1 cellular context compared by ENCODE assay signal in the genomic region with DNA sequence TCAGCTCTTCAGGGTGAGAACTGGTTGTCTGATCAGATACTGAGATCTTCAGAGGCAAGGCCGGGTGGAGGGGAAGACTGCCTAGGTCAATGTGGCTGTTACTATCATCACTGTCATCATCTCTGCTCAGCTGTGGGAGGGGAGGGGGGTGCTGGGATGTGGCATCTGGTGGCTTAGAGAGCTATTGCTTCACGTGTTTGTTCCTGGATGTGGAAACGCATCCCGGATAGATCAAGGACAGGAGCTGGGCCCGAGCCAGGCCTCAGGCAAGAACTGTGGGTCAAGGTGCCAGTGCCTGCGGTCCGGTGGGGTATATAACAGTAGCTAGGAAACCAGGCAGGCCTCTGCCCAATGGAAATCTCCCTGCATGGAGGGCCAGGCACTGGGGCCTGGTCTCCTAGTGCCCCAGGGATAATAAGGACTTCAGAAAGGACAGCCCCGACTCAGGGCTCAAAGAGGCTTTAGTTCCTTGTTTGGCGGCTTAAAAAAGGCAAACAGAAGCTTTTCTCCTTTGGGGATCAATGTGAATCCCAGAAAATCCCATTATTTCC.
A peak's percentile ranks its signal among the peaks of the same experiment; 100 is the strongest.
TF ChIP-seq lines count a peak whose summit lies in the region.

No MANE protein-coding gene starts in this region.

TF ChIP-seq in HepG2, 621 proteins besides CTCF, POLR2A, EP300 and RAD21 (continues in another document):
- TF ChIP-seq, protein P1, sequence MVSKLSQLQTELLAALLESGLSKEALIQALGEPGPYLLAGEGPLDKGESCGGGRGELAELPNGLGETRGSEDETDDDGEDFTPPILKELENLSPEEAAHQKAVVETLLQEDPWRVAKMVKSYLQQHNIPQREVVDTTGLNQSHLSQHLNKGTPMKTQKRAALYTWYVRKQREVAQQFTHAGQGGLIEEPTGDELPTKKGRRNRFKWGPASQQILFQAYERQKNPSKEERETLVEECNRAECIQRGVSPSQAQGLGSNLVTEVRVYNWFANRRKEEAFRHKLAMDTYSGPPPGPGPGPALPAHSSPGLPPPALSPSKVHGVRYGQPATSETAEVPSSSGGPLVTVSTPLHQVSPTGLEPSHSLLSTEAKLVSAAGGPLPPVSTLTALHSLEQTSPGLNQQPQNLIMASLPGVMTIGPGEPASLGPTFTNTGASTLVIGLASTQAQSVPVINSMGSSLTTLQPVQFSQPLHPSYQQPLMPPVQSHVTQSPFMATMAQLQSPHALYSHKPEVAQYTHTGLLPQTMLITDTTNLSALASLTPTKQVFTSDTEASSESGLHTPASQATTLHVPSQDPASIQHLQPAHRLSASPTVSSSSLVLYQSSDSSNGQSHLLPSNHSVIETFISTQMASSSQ (IDR thresholded peaks at IDR 0.05; ENCODE audit: low read depth): 0 out of 2 replicates have a peak, but pooled peaks have one; percentile 28
- TF ChIP-seq, protein P1 (CRISPR knock-in tag; IDR thresholded peaks at IDR 0.05; ENCODE audit: borderline replicate concordance): peak; percentile 81
- peak; percentile 37; the same call in 1 of the 2 replicates for TF ChIP-seq YEATS4 (CRISPR knock-in tag; IDR thresholded peaks at IDR 0.05; ENCODE audit: borderline replicate concordance)
- TF ChIP-seq ZNF383 (CRISPR knock-in tag; IDR thresholded peaks at IDR 0.05; ENCODE audit: borderline replicate concordance): no peak
- TF ChIP-seq NAIF1 (CRISPR knock-in tag; IDR thresholded peaks at IDR 0.05; ENCODE audit: borderline replicate concordance): no peak
- no peak for TF ChIP-seq TIGD3 (CRISPR knock-in tag; IDR thresholded peaks at IDR 0.05; ENCODE audit: borderline replicate concordance)
- no peak; the same call in 2 of the 3 replicates for TF ChIP-seq MXI1 (IDR thresholded peaks at IDR 0.05; ENCODE audit: borderline replicate concordance, low read depth, low read length)
- peak; percentile 51; the same call in 1 of the 2 replicates for TF ChIP-seq FOXK1 (CRISPR knock-in tag; IDR thresholded peaks at IDR 0.05; ENCODE audit: borderline replicate concordance, low read depth)
- peak; percentile 70; the same call in 1 of the 2 replicates for TF ChIP-seq ZNF614 (CRISPR knock-in tag; IDR thresholded peaks at IDR 0.05; ENCODE audit: borderline replicate concordance)
- no peak for TF ChIP-seq ZNF660 (CRISPR knock-in tag; IDR thresholded peaks at IDR 0.05; ENCODE audit: borderline replicate concordance, low read depth)
- no peak for TF ChIP-seq RARG (CRISPR knock-in tag; IDR thresholded peaks at IDR 0.05; ENCODE audit: low read depth)
- peak; percentile 43; the same call in 1 of the 2 replicates for TF ChIP-seq MIER2 (CRISPR knock-in tag; IDR thresholded peaks at IDR 0.05)
- TF ChIP-seq SIN3A (IDR thresholded peaks at IDR 0.05; ENCODE audit: borderline replicate concordance, low read depth, low read length): no peak
- TF ChIP-seq MIER3 (CRISPR knock-in tag; IDR thresholded peaks at IDR 0.05; ENCODE audit: borderline replicate concordance): peak; percentile 86; the same call in 1 of the 2 replicates
- peak; percentile 44; the same call in 1 of the 2 replicates for TF ChIP-seq SIX1 (CRISPR knock-in tag; IDR thresholded peaks at IDR 0.05; ENCODE audit: borderline replicate concordance)
- no peak for TF ChIP-seq SETDB1 (CRISPR knock-in tag; IDR thresholded peaks at IDR 0.05; ENCODE audit: borderline replicate concordance)
- peak; percentile 25 for TF ChIP-seq YY1 (IDR thresholded peaks at IDR 0.05; ENCODE audit: insufficient read depth, insufficient replicate concordance, low read depth, low read length)
- TF ChIP-seq ZNF263 (CRISPR knock-in tag; IDR thresholded peaks at IDR 0.05): no peak
- TF ChIP-seq ZBTB42 (CRISPR knock-in tag; IDR thresholded peaks at IDR 0.05): no peak
- TF ChIP-seq NFATC3 (CRISPR knock-in tag; IDR thresholded peaks at IDR 0.05): no peak
- 0 out of 2 replicates have a peak, but pooled peaks have one; percentile 55 for TF ChIP-seq MAF1 (CRISPR knock-in tag; IDR thresholded peaks at IDR 0.05; ENCODE audit: borderline replicate concordance)
- peak; percentile 93 for TF ChIP-seq BCL6 (CRISPR knock-in tag; IDR thresholded peaks at IDR 0.05)
- peak; percentile 69; the same call in 1 of the 2 replicates for TF ChIP-seq ARID4A (CRISPR knock-in tag; IDR thresholded peaks at IDR 0.05; ENCODE audit: borderline replicate concordance)
- TF ChIP-seq HIVEP1 (CRISPR knock-in tag; IDR thresholded peaks at IDR 0.05): 0 out of 2 replicates have a peak, but pooled peaks have one; percentile 32
- peak; percentile 70; the same call in 1 of the 2 replicates for TF ChIP-seq ZNF609 (CRISPR knock-in tag; IDR thresholded peaks at IDR 0.05; ENCODE audit: borderline replicate concordance)
- TF ChIP-seq PLRG1 (conservative IDR thresholded peaks at IDR 0.05): no peak
- TF ChIP-seq LCORL (IDR thresholded peaks at IDR 0.05): no peak
- peak; percentile 89 for TF ChIP-seq LCORL (CRISPR knock-in tag; IDR thresholded peaks at IDR 0.05)
- TF ChIP-seq ZMYM2 (CRISPR knock-in tag; IDR thresholded peaks at IDR 0.05): no peak
- no peak for TF ChIP-seq ZNF235 (CRISPR knock-in tag; IDR thresholded peaks at IDR 0.05; ENCODE audit: borderline replicate concordance)
- TF ChIP-seq, protein P2, sequence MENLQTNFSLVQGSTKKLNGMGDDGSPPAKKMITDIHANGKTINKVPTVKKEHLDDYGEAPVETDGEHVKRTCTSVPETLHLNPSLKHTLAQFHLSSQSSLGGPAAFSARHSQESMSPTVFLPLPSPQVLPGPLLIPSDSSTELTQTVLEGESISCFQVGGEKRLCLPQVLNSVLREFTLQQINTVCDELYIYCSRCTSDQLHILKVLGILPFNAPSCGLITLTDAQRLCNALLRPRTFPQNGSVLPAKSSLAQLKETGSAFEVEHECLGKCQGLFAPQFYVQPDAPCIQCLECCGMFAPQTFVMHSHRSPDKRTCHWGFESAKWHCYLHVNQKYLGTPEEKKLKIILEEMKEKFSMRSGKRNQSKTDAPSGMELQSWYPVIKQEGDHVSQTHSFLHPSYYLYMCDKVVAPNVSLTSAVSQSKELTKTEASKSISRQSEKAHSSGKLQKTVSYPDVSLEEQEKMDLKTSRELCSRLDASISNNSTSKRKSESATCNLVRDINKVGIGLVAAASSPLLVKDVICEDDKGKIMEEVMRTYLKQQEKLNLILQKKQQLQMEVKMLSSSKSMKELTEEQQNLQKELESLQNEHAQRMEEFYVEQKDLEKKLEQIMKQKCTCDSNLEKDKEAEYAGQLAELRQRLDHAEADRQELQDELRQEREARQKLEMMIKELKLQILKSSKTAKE (CRISPR knock-in tag; IDR thresholded peaks at IDR 0.05; ENCODE audit: borderline replicate concordance): 0 out of 2 replicates have a peak, but pooled peaks have one; percentile 32
- TF ChIP-seq CREM (IDR thresholded peaks at IDR 0.05): peak; percentile 57; the same call in 1 of the 2 replicates
- no peak for TF ChIP-seq CREM (CRISPR knock-in tag; IDR thresholded peaks at IDR 0.05)
- no peak; the same call in 1 of the 2 replicates for TF ChIP-seq THAP9 (CRISPR knock-in tag; IDR thresholded peaks at IDR 0.05; ENCODE audit: borderline replicate concordance)
